In the genomic region with DNA sequence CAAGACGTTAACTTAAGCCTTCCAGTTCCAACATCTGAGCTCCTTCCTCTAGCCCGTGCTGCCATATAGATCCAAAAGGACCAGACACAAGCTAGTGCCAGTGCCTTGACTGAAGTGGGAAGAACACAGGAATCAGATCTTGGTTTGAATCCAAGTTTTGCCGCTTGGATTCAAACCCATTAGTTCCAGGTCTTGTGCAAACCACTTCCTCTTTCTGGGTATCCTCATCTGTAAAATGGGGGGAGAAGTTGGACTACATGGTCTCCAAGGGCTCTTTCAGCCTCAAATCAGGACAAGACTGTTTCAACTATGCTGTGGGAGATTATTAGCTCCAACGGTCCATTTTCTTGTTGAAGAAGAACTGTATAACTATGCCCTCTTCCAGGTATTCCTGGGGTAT, we compare ENCODE assay signal across 24 cellular contexts.
"Had no signal": no experiment of that assay in that cellular context is flagged by ENCODE, and none has a peak within 500 bp of the region (broad histone marks: within the 10 kb centered on the region; RNA-seq: fewer than 3 reads in every experiment).

No MANE protein-coding gene starts in this region.

- H3K4me1 ChIP-seq: esophagus squamous epithelium, left lung, testis had no signal

- DNase-seq: dermis blood vessel endothelial cell; effector memory CD4-positive, alpha-beta T cell; esophagus squamous epithelium; foreskin melanocyte; glutamatergic neuron; heart right ventricle; hippocampal formation; left cardiac atrium; left lung; mesenchymal stem cell; mucosa of descending colon; naive B cell; pancreas; stimulated activated CD4-positive, alpha-beta T cell treated with anti-CD3 and anti-CD28 coated beads, Interleukin-12 subunit alpha, Interleukin-12 subunit beta, amount 100 ng/mL, for 4 hours; stimulated activated CD4-positive, alpha-beta T cell treated with anti-CD3 and anti-CD28 coated beads, Interleukin-2, amount 100 ng/mL, for 24 hours; stimulated activated CD4-positive, alpha-beta T cell treated with anti-CD3 and anti-CD28 coated beads, Interleukin-4, amount 100 ng/mL, for 24 hours; stimulated activated naive CD4-positive, alpha-beta T cell treated with Interleukin-2 at 50 U/mL for 16 hours; stomach; testis; tibial artery had no signal

- H3K27me3 ChIP-seq: esophagus squamous epithelium, heart right ventricle, left lung, neutrophil, pancreas, right atrium auricular region, stomach, testis, tibial artery had no signal

- H3K27ac ChIP-seq: coronary artery, esophagus squamous epithelium, heart right ventricle, left lung, neutrophil, pancreas, right atrium auricular region, stomach, testis, tibial artery had no signal

- H3K9me3 ChIP-seq: esophagus squamous epithelium, heart right ventricle, left lung, mucosa of descending colon, neutrophil, pancreas, right atrium auricular region, stomach, testis, tibial artery had no signal

- H3K36me3 ChIP-seq: esophagus squamous epithelium, left lung, neutrophil, pancreas, right atrium auricular region, stomach, tibial artery had no signal

- H3K4me3 ChIP-seq: coronary artery, esophagus squamous epithelium, heart right ventricle, left lung, mucosa of descending colon, pancreas, right atrium auricular region, smooth muscle cell, stomach, testis, tibial artery had no signal
